In the genomic region with DNA sequence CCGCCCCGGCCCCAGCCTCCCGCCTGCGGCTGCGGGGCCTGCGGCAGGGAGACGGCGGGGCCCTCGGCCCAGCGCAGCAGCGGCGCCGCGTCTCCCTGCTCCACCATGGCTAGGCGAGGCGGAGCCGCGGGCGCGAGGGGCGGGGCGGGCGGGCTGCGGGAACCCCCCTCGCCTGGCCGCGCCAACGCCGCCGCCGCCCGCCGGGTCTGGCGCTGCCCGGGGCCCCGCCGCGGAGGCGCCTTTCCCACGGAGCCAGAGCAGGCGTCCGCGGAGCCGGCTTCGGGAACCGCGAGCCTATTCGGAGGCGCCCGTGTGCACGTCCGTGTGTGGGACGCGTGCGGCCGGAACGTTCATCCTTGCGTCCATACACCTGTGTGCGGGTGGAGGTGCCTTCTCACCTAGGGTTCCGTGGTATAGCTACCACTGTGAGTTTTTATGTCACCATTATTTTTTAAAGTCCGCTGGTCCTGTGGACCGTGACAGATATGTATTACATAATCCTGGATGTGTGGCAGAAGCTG, we compare ENCODE assay signal across 8 cellular contexts. TPM values are rescaled to one million over a fixed set of nuclear protein-coding genes. Genes with fewer than 3 reads are reported as not detected.
DNase-seq lines count a peak whose midpoint lies in the region; ATAC-seq and TF ChIP-seq lines count a peak whose summit lies in the region.

A gene with protein sequence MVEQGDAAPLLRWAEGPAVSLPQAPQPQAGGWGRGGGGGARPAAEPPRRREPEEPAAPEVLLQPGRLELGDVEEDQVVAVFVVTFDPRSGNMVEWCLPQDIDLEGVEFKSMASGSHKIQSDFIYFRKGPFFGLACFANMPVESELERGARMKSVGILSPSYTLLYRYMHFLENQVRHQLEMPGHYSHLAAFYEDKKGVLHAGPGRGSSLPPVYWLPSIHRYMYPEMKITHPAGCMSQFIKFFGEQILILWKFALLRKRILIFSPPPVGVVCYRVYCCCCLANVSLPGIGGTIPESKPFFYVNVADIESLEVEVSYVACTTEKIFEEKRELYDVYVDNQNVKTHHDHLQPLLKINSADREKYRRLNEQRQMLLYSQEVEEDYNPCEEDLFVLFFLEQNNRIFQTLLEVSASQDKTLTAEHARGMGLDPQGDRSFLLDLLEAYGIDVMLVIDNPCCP (minus strand): TSS at position 120 of the 521 bp plus-strand sequence. CDS start 13 bp downstream, at position 107.

- peak within 1 kb of the TSS; percentile 80 for H3K4me3 Mint-ChIP-seq in memory B cell

- ATAC-seq in memory B cell (ENCODE audit: low read depth) = peak; percentile 77

- POLR2A ChIA-PET in HEK293 (lab: Yijun Ruan, JAX) = interaction anchor here (0.6 to 1.5 kb wide), 4 partner anchors 8 to 45 kb away, joined by 3 to 12 read pairs (median 3); a partner anchor contains a TSS

- no peaks in the 10 kb centered on the region for H3K9me3 Mint-ChIP-seq in memory B cell

- peak; percentile 71 for DNase-seq in NCI-H1092 treated with DMSO at 0.1 percent for 48 hours (lab: John Stamatoyannopoulos, UW)
- peak; percentile 17 to 21 for DNase-seq in activated CD4-positive, alpha-beta T cell treated with anti-CD3 and anti-CD28 coated beads, Interleukin-2, amount 50 U/mL, for 24 hours (ENCODE audit: low read depth in 1 of 2, low spot score in 1 of 2)
- peak; percentile 61 to 71 for DNase-seq in memory B cell (ENCODE audit: low spot score in 2 of 2)
- DNase-seq in stimulated activated CD8-positive, alpha-beta memory T cell treated with anti-CD3 and anti-CD28 coated beads, Interleukin-12 subunit alpha, Interleukin-12 subunit beta, amount 100 ng/mL, for 24 hours (ENCODE audit: extremely low read depth) = peak; percentile 15
- no peak for DNase-seq in SHP77 treated with DMSO at 0.1 percent for 48 hours (lab: John Stamatoyannopoulos, UW)

- peak; percentile 55 for TF ChIP-seq POLR2A in GM15510 (IDR thresholded peaks at IDR 0.05; ENCODE audit: borderline replicate concordance, extremely low read depth, insufficient read length)

- H3K4me1 ChIP-seq in HEK293 (ENCODE audit: control insufficient read depth, insufficient read depth, low read length) = peaks cover 8% of the 10 kb centered on the region
- H3K4me1 ChIP-seq in ectodermal cell (ENCODE audit: control insufficient read depth, insufficient read depth, low read length) = peaks cover 4% of the 10 kb centered on the region

- 1% methylated on average over 62 of the region's 62 CpGs for WGBS in ectodermal cell, 2 experiments

- H3K36me3 ChIP-seq in HEK293 (ENCODE audit: control insufficient read depth in 2 of 2, insufficient read depth in 1 of 2, low read length in 2 of 2) (no peaks in the 10 kb centered on the region), ectodermal cell (ENCODE audit: control insufficient read depth, insufficient read depth, low read length) (no peaks in the 10 kb centered on the region)

- peaks cover 35% of the 10 kb centered on the region for H3K27me3 ChIP-seq in ectodermal cell (ENCODE audit: control insufficient read depth, insufficient read depth, low read length, poor library complexity, severe bottlenecking)

- H3K36me3 Mint-ChIP-seq in memory B cell = peaks cover 2% of the 10 kb centered on the region

- H3K9me3 ChIP-seq in HEK293 (ENCODE audit: control insufficient read depth, insufficient read depth, low read depth, low read length) = no peaks in the 10 kb centered on the region
- H3K9me3 ChIP-seq in ectodermal cell (ENCODE audit: control insufficient read depth, low read length) = no peaks in the 10 kb centered on the region

- peak within 1 kb of the TSS; percentile 67 for H3K4me3 ChIP-seq in HEK293 (ENCODE audit: low read depth, low read length)
- H3K4me3 ChIP-seq in ectodermal cell (ENCODE audit: insufficient read depth, low read depth, low read length) = peak within 1 kb of the TSS; percentile 72

- H3K27ac ChIP-seq in HEK293 (ENCODE audit: extremely low read depth, low read depth, low read length) (peak within 1 kb of the TSS; percentile 72; the same call in 1 of the 2 replicates), ectodermal cell (ENCODE audit: insufficient read depth, low read depth, low read length, poor library complexity, severe bottlenecking) (no peak within 1 kb of the TSS)

- CTCF ChIA-PET in HEK293 (lab: Yijun Ruan, JAX) = interaction anchor here (0.5 to 1.5 kb wide), 3 partner anchors 37 to 112 kb away, joined by 3 read pairs; no protein-coding TSS in a partner anchor

- peak within 1 kb of the TSS; percentile 95 for H3K27ac Mint-ChIP-seq in memory B cell

- no peaks in the 10 kb centered on the region for H3K27me3 Mint-ChIP-seq in memory B cell

- H3K4me1 Mint-ChIP-seq in memory B cell = peaks cover 34% of the 10 kb centered on the region

- no peak for TF ChIP-seq CTCF in HEK293 (tag by site-specific recombination; IDR thresholded peaks at IDR 0.05)

TF ChIP-seq in HEK293, 187 proteins besides CTCF, POLR2A, EP300 and RAD21 (continues in another document):
- TF ChIP-seq ZNF335 (tag by site-specific recombination; conservative IDR thresholded peaks at IDR 0.05) (peak; percentile 97), ZFHX2 (tag by site-specific recombination; conservative IDR thresholded peaks at IDR 0.05) (peak; percentile 6; the same call in 1 of the 2 replicates), REPIN1 (tag by site-specific recombination; IDR thresholded peaks at IDR 0.05; ENCODE audit: low read depth) (no peak), ZNF133 (tag by site-specific recombination; IDR thresholded peaks at IDR 0.05) (no peak), ZNF202 (tag by site-specific recombination; IDR thresholded peaks at IDR 0.05; ENCODE audit: borderline replicate concordance) (no peak), ZBTB17 (tag by site-specific recombination; IDR thresholded peaks at IDR 0.05) (0 out of 2 replicates have a peak, but pooled peaks have one; percentile 18), ZBTB48 (tag by site-specific recombination; IDR thresholded peaks at IDR 0.05) (no peak), ZNF112 (tag by site-specific recombination; IDR thresholded peaks at IDR 0.05) (no peak), MZF1 (tag by site-specific recombination; IDR thresholded peaks at IDR 0.05; ENCODE audit: borderline replicate concordance) (no peak), ZNF610 (tag by site-specific recombination; IDR thresholded peaks at IDR 0.05; ENCODE audit: borderline replicate concordance) (no peak)
- TF ChIP-seq, protein P1, sequence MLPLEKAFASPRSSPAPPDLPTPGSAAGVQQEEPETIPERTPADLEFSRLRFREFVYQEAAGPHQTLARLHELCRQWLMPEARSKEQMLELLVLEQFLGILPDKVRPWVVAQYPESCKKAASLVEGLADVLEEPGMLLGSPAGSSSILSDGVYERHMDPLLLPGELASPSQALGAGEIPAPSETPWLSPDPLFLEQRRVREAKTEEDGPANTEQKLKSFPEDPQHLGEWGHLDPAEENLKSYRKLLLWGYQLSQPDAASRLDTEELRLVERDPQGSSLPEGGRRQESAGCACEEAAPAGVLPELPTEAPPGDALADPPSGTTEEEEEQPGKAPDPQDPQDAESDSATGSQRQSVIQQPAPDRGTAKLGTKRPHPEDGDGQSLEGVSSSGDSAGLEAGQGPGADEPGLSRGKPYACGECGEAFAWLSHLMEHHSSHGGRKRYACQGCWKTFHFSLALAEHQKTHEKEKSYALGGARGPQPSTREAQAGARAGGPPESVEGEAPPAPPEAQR (tag by site-specific recombination; IDR thresholded peaks at IDR 0.05) = no peak
- TF ChIP-seq, protein P2, sequence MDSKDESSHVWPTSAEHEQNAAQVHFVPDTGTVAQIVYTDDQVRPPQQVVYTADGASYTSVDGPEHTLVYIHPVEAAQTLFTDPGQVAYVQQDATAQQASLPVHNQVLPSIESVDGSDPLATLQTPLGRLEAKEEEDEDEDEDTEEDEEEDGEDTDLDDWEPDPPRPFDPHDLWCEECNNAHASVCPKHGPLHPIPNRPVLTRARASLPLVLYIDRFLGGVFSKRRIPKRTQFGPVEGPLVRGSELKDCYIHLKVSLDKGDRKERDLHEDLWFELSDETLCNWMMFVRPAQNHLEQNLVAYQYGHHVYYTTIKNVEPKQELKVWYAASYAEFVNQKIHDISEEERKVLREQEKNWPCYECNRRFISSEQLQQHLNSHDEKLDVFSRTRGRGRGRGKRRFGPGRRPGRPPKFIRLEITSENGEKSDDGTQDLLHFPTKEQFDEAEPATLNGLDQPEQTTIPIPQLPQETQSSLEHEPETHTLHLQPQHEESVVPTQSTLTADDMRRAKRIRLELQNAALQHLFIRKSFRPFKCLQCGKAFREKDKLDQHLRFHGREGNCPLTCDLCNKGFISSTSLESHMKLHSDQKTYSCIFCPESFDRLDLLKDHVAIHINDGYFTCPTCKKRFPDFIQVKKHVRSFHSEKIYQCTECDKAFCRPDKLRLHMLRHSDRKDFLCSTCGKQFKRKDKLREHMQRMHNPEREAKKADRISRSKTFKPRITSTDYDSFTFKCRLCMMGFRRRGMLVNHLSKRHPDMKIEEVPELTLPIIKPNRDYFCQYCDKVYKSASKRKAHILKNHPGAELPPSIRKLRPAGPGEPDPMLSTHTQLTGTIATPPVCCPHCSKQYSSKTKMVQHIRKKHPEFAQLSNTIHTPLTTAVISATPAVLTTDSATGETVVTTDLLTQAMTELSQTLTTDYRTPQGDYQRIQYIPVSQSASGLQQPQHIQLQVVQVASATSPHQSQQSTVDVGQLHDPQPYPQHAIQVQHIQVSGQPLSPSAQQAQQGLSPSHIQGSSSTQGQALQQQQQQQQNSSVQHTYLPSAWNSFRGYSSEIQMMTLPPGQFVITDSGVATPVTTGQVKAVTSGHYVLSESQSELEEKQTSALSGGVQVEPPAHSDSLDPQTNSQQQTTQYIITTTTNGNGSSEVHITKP (tag by site-specific recombination; IDR thresholded peaks at IDR 0.05) = 0 out of 2 replicates have a peak, but pooled peaks have one; percentile 22

RNA-seq across cellular contexts. Expression of the gene that starts here (rescaled TPM):
- polyA plus RNA-seq in ectodermal cell (2013, experiment 1 of 4) = 17.9 TPM
- 19.3 TPM for polyA plus RNA-seq in ectodermal cell (2013, experiment 2 of 4)
- polyA plus RNA-seq in ectodermal cell (2013, experiment 3 of 4) = 14.7 TPM
- polyA plus RNA-seq in ectodermal cell (2013, experiment 4 of 4) = 17.7 TPM
